ENCODE assay signal across 10 cellular contexts in the genomic region with DNA sequence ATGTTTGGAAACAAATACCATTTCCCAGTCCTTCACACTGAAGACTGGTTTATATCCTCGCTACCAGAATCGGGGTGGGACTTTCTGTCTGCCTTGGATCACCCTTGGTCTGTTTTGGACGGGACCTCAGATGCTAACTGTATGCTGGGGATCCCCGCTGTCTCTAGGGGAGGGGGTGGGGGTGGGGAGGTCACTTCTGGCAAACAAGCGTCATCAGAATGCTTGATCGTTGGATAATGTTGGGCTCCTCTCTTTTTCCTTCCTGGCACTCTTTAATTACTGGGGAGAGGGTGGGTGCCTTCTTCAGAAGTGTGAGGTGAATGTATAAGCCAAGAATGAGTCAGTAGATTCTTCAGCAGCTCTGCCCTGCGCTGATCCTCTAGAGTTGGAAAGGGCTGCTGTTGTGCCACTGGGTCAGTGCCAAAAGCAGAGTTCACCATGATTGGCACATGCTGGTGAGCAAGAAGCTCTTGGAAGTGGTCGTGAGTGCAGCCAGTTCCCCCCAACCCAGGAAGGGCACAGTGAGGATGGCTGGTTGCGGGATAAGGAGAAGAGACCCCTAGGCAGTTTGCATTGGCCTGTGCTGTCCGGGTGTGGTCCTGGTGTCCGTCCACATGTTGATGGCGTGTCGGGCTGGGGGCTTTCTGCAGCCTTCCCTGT. TPM values are rescaled to one million over a fixed set of nuclear protein-coding genes. Genes with fewer than 3 reads are reported as not detected.
DNase-seq lines count a peak whose midpoint lies in the region; ATAC-seq and TF ChIP-seq lines count a peak whose summit lies in the region.
"Had no signal": no experiment of that assay in that cellular context is flagged by ENCODE, and none has a peak within 500 bp of the region (broad histone marks: within the 10 kb centered on the region; RNA-seq: fewer than 3 reads in every experiment).

No MANE protein-coding gene starts in this region.

- no peak for DNase-seq in A673 (ENCODE audit: low spot score)
- DNase-seq in HT-29 (ENCODE audit: low spot score) = peak; percentile 84
- peak; percentile 58 for DNase-seq in choroid plexus epithelial cell (ENCODE audit: low read depth)
- DNase-seq in activated CD4-positive, CD25-positive, alpha-beta regulatory T cell (lab: John Stamatoyannopoulos, UW) = no peak
- DNase-seq in NCI-H1048 (lab: John Stamatoyannopoulos, UW) = no peak
- no peak for DNase-seq in GM13976 (ENCODE audit: low spot score)
- DNase-seq: GF-D8 had no signal

- H3K36me3 ChIP-seq in A673 (ENCODE audit: insufficient read depth, low read length, poor library complexity, severe bottlenecking) (peaks cover 19% of the 10 kb centered on the region), mucosa of rectum (ENCODE audit: control insufficient read depth in 2 of 2, insufficient read depth in 2 of 2, low read length in 2 of 2) (peaks cover 8 to 10% of the 10 kb centered on the region in 2 donors)
- H3K36me3 ChIP-seq: neural progenitor cell had no signal

- no peak overlapping the region for H3K9ac ChIP-seq in mucosa of rectum (ENCODE audit: low read depth in 1 of 2, low read length in 2 of 2)
- H3K9ac ChIP-seq: neural progenitor cell had no signal

- H3K4me1 ChIP-seq in A673 (ENCODE audit: insufficient read depth, low read length, poor library complexity, severe bottlenecking) = peaks cover 42% of the 10 kb centered on the region
- peaks cover 8 to 12% of the 10 kb centered on the region in 2 donors for H3K4me1 ChIP-seq in mucosa of rectum (ENCODE audit: control insufficient read depth in 2 of 2, insufficient read depth in 2 of 2, low read length in 2 of 2)

- BruUV-seq in A673 (replicated peaks; lab: Mats Ljungman, UMichigan) = no TSS peak

- no peak for ATAC-seq in HG02610 (IDR thresholded peaks at IDR 0.05; ENCODE audit: unreplicated experiment)

- intact Hi-C loops in A673 (cut with micrococcal nuclease; ENCODE audit: unreplicated experiment) = no loop called here

- TF ChIP-seq CTCF in A673 (conservative IDR thresholded peaks at IDR 0.05; ENCODE audit: low read depth, low read length) (no peak), choroid plexus epithelial cell (conservative IDR thresholded peaks at IDR 0.05; ENCODE audit: low read depth, low read length) (no peak), GM13976 (IDR thresholded peaks at IDR 0.05; ENCODE audit: borderline replicate concordance, control extremely low read depth, extremely low read depth, insufficient read depth, missing control alignments) (no peak)

- H3K27ac ChIP-seq in A673 (ENCODE audit: low read depth, low read length, poor library complexity, severe bottlenecking) (peak overlapping the region; percentile 70), mucosa of rectum (ENCODE audit: low read depth in 2 of 2, low read length in 2 of 2) (peak overlapping the region; percentile 50 to 74)
- H3K27ac ChIP-seq: neural progenitor cell had no signal

- no peaks in the 10 kb centered on the region for H3K27me3 ChIP-seq in A673 (replicated peaks; ENCODE audit: insufficient read depth, low read depth, low read length, poor library complexity)
- no peaks in the 10 kb centered on the region for H3K27me3 ChIP-seq in mucosa of rectum (ENCODE audit: control insufficient read depth in 2 of 2, insufficient read depth in 2 of 2, low read length in 2 of 2)
- H3K27me3 ChIP-seq: neural progenitor cell had no signal

- H3K4me3 ChIP-seq in A673 (ENCODE audit: low read depth, low read length, poor library complexity, severe bottlenecking) (no peak overlapping the region), choroid plexus epithelial cell (ENCODE audit: low read depth, low read length) (no peak overlapping the region), mucosa of rectum (ENCODE audit: low read length in 2 of 2) (peak overlapping the region in 1 of 2 donors; percentile 33)
- H3K4me3 ChIP-seq: neural progenitor cell had no signal

- no peaks in the 10 kb centered on the region for H3K9me3 ChIP-seq in A673 (ENCODE audit: low read depth, low read length, poor library complexity, severe bottlenecking)
- no peaks in the 10 kb centered on the region for H3K9me3 ChIP-seq in mucosa of rectum (ENCODE audit: control insufficient read depth in 2 of 2, low read length in 2 of 2)

- in situ Hi-C loops in GM13976 (cut with MboI; ENCODE audit: low sequenced_read_pairs, unreplicated experiment) = no loop called here

- POLR2A ChIA-PET in A673 (lab: Charles Lee; ENCODE audit: low non-redundant PET) = no interaction called here

- CTCF ChIA-PET in A673 (lab: Charles Lee) = no interaction called here

RNA-seq across cellular contexts. Expression of a gene that starts 32.2 kb away (rescaled TPM):
- total RNA-seq in A673 (2021) = 106 and 128 TPM in 2 replicates
- total RNA-seq in HT-29 (2014; rRNA removed; shearing (Covaris generic)) = 18.2 and 18.7 TPM in 2 replicates

Comparison
In these comparisons a context has a peak if more than half of its experiments do, and no peak if none do; other contexts are left out.
1. DNase-seq: peak in HT-29 (single experiment) and choroid plexus epithelial cell (single experiment); none in A673 (single experiment), activated CD4-positive, CD25-positive, alpha-beta regulatory T cell (0 of 4), NCI-H1048 (single experiment) and GM13976 (single experiment).